9 cellular contexts compared by ENCODE assay signal in genomic region chr3:46078712-46079400, GRCh38. TPM values are rescaled to one million over a fixed set of nuclear protein-coding genes. Genes with fewer than 3 reads are reported as not detected.
DNase-seq lines count a peak whose midpoint lies in the region; ATAC-seq, FAIRE-seq and TF ChIP-seq lines count a peak whose summit lies in the region.
"Had no signal": no experiment of that assay in that cellular context is flagged by ENCODE, and none has a peak within 500 bp of the region (broad histone marks: within the 10 kb centered on the region; RNA-seq: fewer than 3 reads in every experiment).

No MANE protein-coding gene starts in this region.

- H3F3A ChIP-seq in GM23248 (ENCODE audit: insufficient read depth) = no peaks in the 10 kb centered on the region

- peak overlapping the region; percentile 72 for H2AFZ ChIP-seq in GM23248

- H3K4me1 ChIP-seq in GM23248 (ENCODE audit: insufficient read depth) (no peaks in the 10 kb centered on the region), pancreas (no peaks in the 10 kb centered on the region), thyroid gland (peaks cover 0 to 4% of the 10 kb centered on the region in 2 donors)

- H3K9me3 ChIP-seq in GM23248 (ENCODE audit: low read depth) = no peaks in the 10 kb centered on the region
- H3K9me3 ChIP-seq in pancreas = no peaks in the 10 kb centered on the region
- no peaks in the 10 kb centered on the region for H3K9me3 ChIP-seq in thyroid gland

- no peaks in the 10 kb centered on the region for H4K20me1 ChIP-seq in GM23248 (ENCODE audit: insufficient read depth)

- intact Hi-C loops in pancreas (cut with DNase I) = loop anchor here in 2 of 3 donors (5.0 kb wide), 1 partner anchor 142 kb away; no protein-coding TSS in a partner anchor
- intact Hi-C loops in thyroid gland (cut with DNase I) = loop anchor here (2.0 kb wide), 1 partner anchor 140 kb away; no protein-coding TSS in a partner anchor

- H3K27ac ChIP-seq in GM23248 = no peak overlapping the region
- H3K27ac ChIP-seq in pancreas = no peak overlapping the region
- H3K27ac ChIP-seq in thyroid gland = no peak overlapping the region

- peak; percentile 85 to 97 (median 91) for TF ChIP-seq CTCF in pancreas (IDR thresholded peaks at IDR 0.05)
- peak; percentile 94 to 100 (median 98) for TF ChIP-seq CTCF in thyroid gland (IDR thresholded peaks at IDR 0.05)

- H3K4me2 ChIP-seq in GM23248 (ENCODE audit: unreplicated experiment) = peak overlapping the region; percentile 79

- peak; percentile 59 for FAIRE-seq in pancreas (lab: Jason Lieb, UNC)

- DNase-seq in COR-L47 (lab: John Stamatoyannopoulos, UW) = peak; percentile 79
- DNase-seq in GM23248 = peak; percentile 92
- DNase-seq in NCI-H1048 (lab: John Stamatoyannopoulos, UW) = peak; percentile 81
- DNase-seq in SK-MEL-5 (ENCODE audit: low read depth, low spot score) = peak; percentile 94
- DNase-seq in activated gamma-delta T cell treated with anti-CD3 and anti-CD28 coated beads, Interleukin-2, amount 50 U/mL, for 16 hours (ENCODE audit: low read depth) = peak; percentile 86
- DNase-seq in germinal center (ENCODE audit: low spot score) = peak; percentile 78
- DNase-seq in pancreas = peak; percentile 59 to 92 (median 84)
- peak; percentile 94 to 96 for DNase-seq in thyroid gland

- H3K36me3 ChIP-seq in GM23248 (ENCODE audit: low read depth) (no peaks in the 10 kb centered on the region), pancreas (no peaks in the 10 kb centered on the region), thyroid gland (no peaks in the 10 kb centered on the region)

- H3K79me2 ChIP-seq in GM23248 (ENCODE audit: insufficient read depth) = no peaks in the 10 kb centered on the region

- H3K4me3 ChIP-seq in GM23248 = peak overlapping the region; percentile 61
- peak overlapping the region in 1 of 4 donors; percentile 10 for H3K4me3 ChIP-seq in pancreas
- no peak overlapping the region for H3K4me3 ChIP-seq in thyroid gland (replicated peaks in 1 of 3)

- no peak overlapping the region for H3K9ac ChIP-seq in GM23248

- H3K27me3 ChIP-seq in GM23248 (replicated peaks; ENCODE audit: insufficient read depth) (no peaks in the 10 kb centered on the region), pancreas (no peaks in the 10 kb centered on the region), thyroid gland (no peaks in the 10 kb centered on the region)

- in situ Hi-C loops in GM23248 (cut with MboI) (loop anchor here (25.0 kb wide), 1 partner anchor 567 kb away; no protein-coding TSS in a partner anchor), SK-MEL-5 (cut with HindIII; ENCODE audit: low pct_unique_long_range_greater_than_20kb, low sequenced_read_pairs) (no loop called here)

- 7 to 8% methylated on average over 11 of the region's 11 CpGs for WGBS in GM23248 (ENCODE audit: low coverage in 1 of 2, low lambda C conversion rate in 2 of 2, missing lambda C conversion rate in 2 of 2), 2 experiments
- WGBS in pancreas, 2 donors = 8 to 10% methylated on average over 11 of the region's 11 CpGs
- WGBS in thyroid gland, 2 donors = 11 to 12% methylated on average over 11 of the region's 11 CpGs

- TF ChIP-seq POLR2A in thyroid gland (IDR thresholded peaks at IDR 0.05) = no peak

- no peaks in the 10 kb centered on the region for H3K9me2 ChIP-seq in GM23248 (ENCODE audit: insufficient read depth)

- peak; percentile 97 to 100 (median 100) for ATAC-seq in pancreas

RNA-seq across cellular contexts. Expression of gene XCR1, which starts 51.6 kb away (rescaled TPM):
- not detected in 2 replicates for total RNA-seq in GM23248 (2014; rRNA removed; shearing (Covaris generic))
- polyA plus RNA-seq in GM23248 (2016; fragmentation: Nextera tagmentation; extraction: Ambion mirVana) = not detected in 2 replicates
- not detected in 2 replicates for total RNA-seq in SK-MEL-5 (2014; rRNA removed; shearing (Covaris generic))
- polyA plus RNA-seq in SK-MEL-5 (2015; cell fraction: cytosol; rRNA removed) = not detected in 2 replicates
- polyA plus RNA-seq in SK-MEL-5 (2015; cell fraction: nucleus; rRNA removed) = not detected in 2 replicates
- total RNA-seq in pancreas = under 1 TPM in 4 of 6 donors, not detected in 2; 0.04 to 0.31 (median 0.20) TPM
- polyA plus RNA-seq in pancreas = not detected
- total RNA-seq in thyroid gland = not detected
- total RNA-seq: activated CD8-positive, alpha-beta memory T cell treated with anti-CD3 and anti-CD28 coated beads for 36 hours had no signal
